Comparison of ENCODE assay signal across 13 cellular contexts in the genomic region with DNA sequence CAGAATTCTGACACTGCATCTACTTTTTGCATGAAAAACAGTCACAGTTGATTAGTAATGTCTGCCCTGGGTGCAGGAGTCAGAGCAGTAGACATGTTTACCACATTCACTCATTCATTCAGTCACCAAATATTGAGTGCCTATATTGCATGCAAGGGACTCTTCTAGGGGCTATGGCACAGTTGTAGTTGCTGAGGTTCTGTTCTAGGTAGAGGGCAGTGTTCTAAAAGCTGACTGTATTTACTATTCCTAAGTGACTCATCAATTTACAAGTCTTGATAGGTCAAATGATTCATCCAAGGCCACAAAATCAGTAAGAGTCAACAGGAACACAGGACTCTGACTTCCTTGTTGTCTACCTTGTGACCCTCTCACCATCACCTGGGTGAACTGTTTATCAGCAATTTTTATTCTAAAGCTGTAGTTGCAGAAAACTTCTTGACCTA.
A peak's percentile ranks its signal among the peaks of the same experiment; 100 is the strongest.
DNase-seq lines count a peak whose midpoint lies in the region; ATAC-seq and TF ChIP-seq lines count a peak whose summit lies in the region.
"Had no signal": no experiment of that assay in that cellular context is flagged by ENCODE, and none has a peak within 500 bp of the region (broad histone marks: within the 10 kb centered on the region; RNA-seq: fewer than 3 reads in every experiment).

No MANE protein-coding gene starts in this region.

- in situ Hi-C loops in brain microvascular endothelial cell (cut with HindIII; ENCODE audit: low pct_ligation_motif_present, low sequenced_read_pairs): no loop called here

- no peak for ATAC-seq in GM21526 (IDR thresholded peaks at IDR 0.05; ENCODE audit: low FRiP score, unreplicated experiment)
- ATAC-seq: heart left ventricle had no signal

- H3K36me3 ChIP-seq in brain microvascular endothelial cell (replicated peaks): no peaks in the 10 kb centered on the region
- H3K36me3 ChIP-seq: heart left ventricle, vagina had no signal

- no peaks in the 10 kb centered on the region for H3K27me3 ChIP-seq in brain microvascular endothelial cell (replicated peaks)
- H3K27me3 ChIP-seq: heart left ventricle, vagina had no signal

- TF ChIP-seq CTCF in brain microvascular endothelial cell (IDR thresholded peaks at IDR 0.05; ENCODE audit: low read depth, low read length, missing control alignments): peak; percentile 35

- H3K4me3 ChIP-seq in brain microvascular endothelial cell (ENCODE audit: low read depth, low read length): no peak overlapping the region
- H3K4me3 ChIP-seq: heart left ventricle, vagina had no signal

- DNase-seq in NCI-H748 treated with DMSO at 0.1 percent for 48 hours (lab: John Stamatoyannopoulos, UW): peak; percentile 14
- DNase-seq in NCI-H748 (lab: John Stamatoyannopoulos, UW; ENCODE audit: unreplicated experiment): no peak
- peak; percentile 63 for DNase-seq in MV-4-11 (lab: John Stamatoyannopoulos, UW)
- no peak for DNase-seq in brain microvascular endothelial cell
- DNase-seq in mucosa of gallbladder (ENCODE audit: low spot score): peak; percentile 47
- DNase-seq in iPS-NIHi11 (ENCODE audit: low spot score): no peak
- DNase-seq in epidermal melanocyte (ENCODE audit: insufficient read length, low spot score): no peak
- DNase-seq: heart left ventricle; NCI-H345; stimulated activated CD4-positive, alpha-beta T cell treated with anti-CD3 and anti-CD28 coated beads, Interleukin-4, amount 100 ng/mL, for 24 hours had no signal

- no peak overlapping the region for H3K27ac ChIP-seq in brain microvascular endothelial cell
- H3K27ac ChIP-seq: heart left ventricle, HL-60, vagina had no signal

Comparison
In these comparisons a context has a peak if more than half of its experiments do, and no peak if none do; other contexts are left out.
1. DNase-seq: peak in NCI-H748 treated with DMSO at 0.1 percent for 48 hours (single experiment), MV-4-11 (single experiment) and mucosa of gallbladder (single experiment); none in NCI-H748 (single experiment), brain microvascular endothelial cell (single experiment), iPS-NIHi11 (single experiment) and epidermal melanocyte (single experiment).